ENCODE assay signal across 8 cellular contexts in the genomic region with DNA sequence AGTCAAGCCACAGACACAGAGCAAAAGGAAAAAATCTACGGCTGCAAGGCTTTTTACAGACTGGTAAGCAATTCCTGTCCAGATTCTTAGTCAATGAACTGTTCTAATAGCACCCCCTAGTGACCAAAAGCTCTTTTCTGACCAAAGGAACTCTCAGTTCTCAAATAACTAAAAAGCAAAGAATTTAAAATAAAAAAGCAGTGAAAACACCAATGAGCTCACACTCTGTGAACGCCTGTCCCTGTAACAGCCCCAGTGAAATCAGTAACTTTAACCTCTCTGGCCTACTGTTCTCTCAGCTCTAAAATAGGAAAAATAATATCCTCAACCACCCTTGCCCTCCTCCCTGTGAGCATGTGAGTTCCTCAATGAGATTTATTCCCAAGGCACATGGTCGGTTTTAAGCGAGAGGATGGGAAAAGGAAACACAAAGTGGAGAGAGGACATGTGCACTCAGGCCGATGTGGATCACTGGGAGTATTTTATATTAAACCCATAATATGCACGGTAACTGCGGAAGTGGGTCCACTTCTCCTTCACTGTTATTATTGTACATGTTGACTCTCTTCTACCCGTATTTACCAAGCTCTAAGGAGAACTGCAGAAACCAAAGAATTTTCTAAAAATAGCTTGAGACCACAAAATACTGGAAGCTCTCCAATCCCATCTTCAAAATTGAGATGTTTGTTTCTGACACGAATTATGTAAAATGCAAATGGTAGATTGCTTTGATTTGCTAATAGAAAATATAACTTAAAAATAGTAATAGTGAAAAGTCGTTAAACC.
A peak's percentile ranks its signal among the peaks of the same experiment; 100 is the strongest.
DNase-seq lines count a peak whose midpoint lies in the region; ATAC-seq and TF ChIP-seq lines count a peak whose summit lies in the region.

No MANE protein-coding gene starts in this region.

- H3K18ac ChIP-seq in mesendoderm (ENCODE audit: low read length) = no peak overlapping the region

- TF ChIP-seq CTCF in PC-9 (conservative IDR thresholded peaks at IDR 0.05) = peak; percentile 66

- CTCF ChIA-PET in PC-9 (lab: Charles Lee) = interaction anchor here (0.5 to 0.7 kb wide), 4 partner anchors 153 to 1116 kb away, joined by 3 to 8 read pairs (median 4); no protein-coding TSS in a partner anchor

- no peaks in the 10 kb centered on the region for H3K9me2 ChIP-seq in PC-9 (ENCODE audit: insufficient read depth)

- H3K36me3 ChIP-seq in PC-9 (ENCODE audit: low read depth) (peaks cover 11% of the 10 kb centered on the region; the same call in 1 of the 2 replicates), mesendoderm (ENCODE audit: control insufficient read depth, insufficient read depth, low read length) (no peaks in the 10 kb centered on the region)

- intact Hi-C loops in PC-9 (cut with micrococcal nuclease; ENCODE audit: unreplicated experiment) = loop anchor here (1.0 to 5.0 kb wide), 2 partner anchors 803 to 1580 kb away; no protein-coding TSS in a partner anchor

- no peak overlapping the region for H4K8ac ChIP-seq in mesendoderm (ENCODE audit: low read depth, low read length)

- H3K79me2 ChIP-seq in PC-9 (ENCODE audit: low read depth) (no peaks in the 10 kb centered on the region), mesendoderm (ENCODE audit: control insufficient read depth, insufficient read depth, low read length) (no peaks in the 10 kb centered on the region)

- no peaks in the 10 kb centered on the region for H3K9me3 ChIP-seq in PC-9 (ENCODE audit: insufficient read depth, low read depth)

- ATAC-seq in GM21528 (IDR thresholded peaks at IDR 0.05; ENCODE audit: low FRiP score, unreplicated experiment) = peak; percentile 54
- ATAC-seq in HG02970 (IDR thresholded peaks at IDR 0.05; ENCODE audit: low FRiP score, unreplicated experiment) = no peak

- POLR2A ChIA-PET in PC-9 (lab: Charles Lee; ENCODE audit: unreplicated experiment) = interaction anchor here (0.6 kb wide), 2 partner anchors 10 to 228 kb away, joined by 4 to 8 read pairs; no protein-coding TSS in a partner anchor

- no peak overlapping the region for H4K5ac ChIP-seq in mesendoderm (ENCODE audit: low read length)

- peak overlapping the region; percentile 5 for H3K9ac ChIP-seq in mesendoderm (ENCODE audit: low read length)

- 0 out of 2 replicates have a peak, but pooled peaks cover 6% of the 10 kb centered on the region for H3F3A ChIP-seq in PC-9 (ENCODE audit: insufficient read depth, low read depth)

- H2AFZ ChIP-seq in PC-9 = no peak overlapping the region

- H2BK120ac ChIP-seq in mesendoderm (ENCODE audit: low read depth, low read length) = no peak overlapping the region

- no peaks in the 10 kb centered on the region for H3K79me1 ChIP-seq in mesendoderm (ENCODE audit: low read length)

- no peaks in the 10 kb centered on the region for H3K27me3 ChIP-seq in PC-9 (ENCODE audit: insufficient read depth, low read depth)
- H3K27me3 ChIP-seq in mesendoderm (ENCODE audit: insufficient read depth, low read length, poor library complexity) = no peaks in the 10 kb centered on the region

- DNase-seq in NCI-H146 (lab: John Stamatoyannopoulos, UW) (peak; percentile 51), NCI-H146 treated with DMSO at 0.1 percent for 48 hours (lab: John Stamatoyannopoulos, UW; ENCODE audit: unreplicated experiment) (no peak), KG1 (lab: John Stamatoyannopoulos, UW) (peak; percentile 60), PC-9 (peak in 1 of 2 experiments; percentile 35), dermis microvascular lymphatic vessel endothelial cell (ENCODE audit: low read depth in 2 of 2) (peak; percentile 53 to 77), mesendoderm (peak; percentile 87)

- no peak overlapping the region for H3K4ac ChIP-seq in mesendoderm (ENCODE audit: low read depth, low read length)

- H3K27ac ChIP-seq in PC-9 (no peak overlapping the region), mesendoderm (ENCODE audit: low read depth, low read length) (no peak overlapping the region)

- no peaks in the 10 kb centered on the region for H4K20me1 ChIP-seq in PC-9 (ENCODE audit: insufficient read depth)

- no TSS peak for BruUV-seq in PC-9 (replicated peaks; lab: Mats Ljungman, UMichigan)

- H2BK15ac ChIP-seq in mesendoderm (replicated peaks; ENCODE audit: low read depth) = no peak overlapping the region

- no peak overlapping the region for H3K4me2 ChIP-seq in PC-9
- no peak overlapping the region for H3K4me2 ChIP-seq in mesendoderm (ENCODE audit: low read length)

- H2BK5ac ChIP-seq in mesendoderm (ENCODE audit: low read length) = no peak overlapping the region

- no peak overlapping the region for H2AK5ac ChIP-seq in mesendoderm (ENCODE audit: low read length)

- no peak overlapping the region for H3K23ac ChIP-seq in mesendoderm (ENCODE audit: low read length)

- H3K4me3 ChIP-seq in PC-9 = no peak overlapping the region
- no peak overlapping the region for H3K4me3 ChIP-seq in mesendoderm (ENCODE audit: low read length)

- no peak overlapping the region for H3K56ac ChIP-seq in mesendoderm (ENCODE audit: low read length)

- H3K4me1 ChIP-seq in PC-9 (replicated peaks; ENCODE audit: insufficient read depth) (no peaks in the 10 kb centered on the region), mesendoderm (ENCODE audit: control insufficient read depth, low read depth, low read length) (no peaks in the 10 kb centered on the region)

- no CpG with 5 or more reads among the region's 10 CpGs for WGBS in mesendoderm (ENCODE audit: extremely low coverage, insufficient coverage, low lambda C conversion rate)
